ENCODE assay signal across 2 cellular contexts in genomic region chr19:53982056-53982455, GRCh38.
TF ChIP-seq lines count a peak whose summit lies in the region.

No MANE protein-coding gene starts in this region.

TF ChIP-seq in A549, 52 proteins besides CTCF, POLR2A, EP300 and RAD21:
- TF ChIP-seq MAX (IDR thresholded peaks at IDR 0.05) (peak; percentile 57; the same call in 1 of the 2 replicates), MYC (IDR thresholded peaks at IDR 0.05; ENCODE audit: borderline replicate concordance, low read length) (no peak), EHF (CRISPR knock-in tag; IDR thresholded peaks at IDR 0.05) (0 out of 2 replicates have a peak, but pooled peaks have one; percentile 25), E2F6 (IDR thresholded peaks at IDR 0.05; ENCODE audit: borderline replicate concordance, low read depth) (peak; percentile 70; the same call in 1 of the 2 replicates), TFCP2L1 (CRISPR knock-in tag; IDR thresholded peaks at IDR 0.05) (peak; percentile 49; the same call in 1 of the 2 replicates), FOSL2 (IDR thresholded peaks at IDR 0.05) (no peak), FOSL2 (CRISPR knock-in tag; IDR thresholded peaks at IDR 0.05) (0 out of 2 replicates have a peak, but pooled peaks have one; percentile 21)

TF ChIP-seq in GM23338, 12 proteins besides CTCF, POLR2A, EP300 and RAD21:
- TF ChIP-seq ETS1 (IDR thresholded peaks at IDR 0.05), result no peak
- TF ChIP-seq POLR2AphosphoS5 (IDR thresholded peaks at IDR 0.05; ENCODE audit: low read depth), result no peak
- TF ChIP-seq REST (IDR thresholded peaks at IDR 0.05; ENCODE audit: unreplicated experiment), result no peak
- TF ChIP-seq NANOG (IDR thresholded peaks at IDR 0.05; ENCODE audit: borderline replicate concordance), result no peak
- no peak for TF ChIP-seq STAT1 (IDR thresholded peaks at IDR 0.05; ENCODE audit: unreplicated experiment)
- TF ChIP-seq JUNB (IDR thresholded peaks at IDR 0.05; ENCODE audit: unreplicated experiment), result no peak
- no peak for TF ChIP-seq EZH2 (IDR thresholded peaks at IDR 0.05; ENCODE audit: low read depth, unreplicated experiment)
- TF ChIP-seq ZNF462 (CRISPR knock-in tag; IDR thresholded peaks at IDR 0.05), result no peak
- no peak for TF ChIP-seq ZNF114 (CRISPR knock-in tag; IDR thresholded peaks at IDR 0.05)
